17 cellular contexts compared by ENCODE assay signal in the genomic region with DNA sequence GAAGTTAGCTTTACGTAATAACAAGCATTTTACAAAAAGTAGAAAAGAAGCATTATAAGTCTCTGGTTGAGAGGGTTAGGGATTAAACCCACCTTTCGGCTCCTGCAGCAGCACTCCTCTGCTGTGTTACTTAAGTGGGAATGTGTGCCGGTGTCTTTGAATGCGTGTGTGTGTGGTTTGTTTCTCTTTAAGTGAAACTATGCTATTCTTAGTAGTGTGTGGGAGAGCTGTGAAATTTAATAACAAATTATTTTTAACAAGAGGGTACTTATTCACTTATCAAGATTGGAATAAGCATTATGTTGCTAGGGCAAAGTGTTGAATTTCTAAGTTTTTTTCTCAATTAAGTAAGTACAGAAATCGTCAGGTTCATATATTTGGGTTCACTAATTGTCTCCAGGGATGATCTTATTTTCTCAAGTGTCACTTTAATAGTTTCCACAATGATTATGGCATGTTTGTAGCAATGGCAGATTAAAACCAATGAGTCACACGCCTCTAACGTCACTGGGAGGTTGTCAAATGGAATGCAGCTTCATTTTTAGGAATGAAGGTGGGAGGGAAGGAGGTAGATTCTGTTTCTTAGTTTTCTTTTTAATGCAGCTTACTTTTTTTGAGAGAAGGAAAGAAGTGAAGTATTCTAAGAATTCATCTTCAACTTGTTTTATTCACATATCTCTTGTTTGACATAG.
A peak's percentile ranks its signal among the peaks of the same experiment; 100 is the strongest.
DNase-seq lines count a peak whose midpoint lies in the region; ATAC-seq and TF ChIP-seq lines count a peak whose summit lies in the region.
"Had no signal": no experiment of that assay in that cellular context is flagged by ENCODE, and none has a peak within 500 bp of the region (broad histone marks: within the 10 kb centered on the region; RNA-seq: fewer than 3 reads in every experiment).

No MANE protein-coding gene starts in this region.

- DNase-seq in AG08396 (ENCODE audit: low spot score) (peak; percentile 18), LHCN-M2 (ENCODE audit: low read depth) (peak; percentile 69), epithelial cell of esophagus (ENCODE audit: low read depth) (peak; percentile 39), lower lobe of right lung (no peak), NCI-H345 treated with DMSO at 0.1 percent for 48 hours (lab: John Stamatoyannopoulos, UW; ENCODE audit: unreplicated experiment) (no peak), NCI-H2171 treated with DMSO at 0.1 percent for 48 hours (lab: John Stamatoyannopoulos, UW) (no peak)
- DNase-seq: adrenal gland; DMS153; foreskin melanocyte; NCI-H1048; NCI-H2227 treated with DMSO at 0.1 percent for 48 hours; stimulated activated CD4-positive, alpha-beta T cell treated with anti-CD3 and anti-CD28 coated beads, Interleukin-2, amount 100 ng/mL, for 48 hours; T-cell; transverse colon had no signal

- no peaks in the 10 kb centered on the region for H3K9me3 ChIP-seq in lower lobe of right lung
- H3K9me3 ChIP-seq: adrenal gland, transverse colon had no signal

- no peak for TF ChIP-seq CTCF in epithelial cell of esophagus (IDR thresholded peaks at IDR 0.05; ENCODE audit: insufficient read depth, low read depth, low read length, missing control alignments)
- no peak for TF ChIP-seq CTCF in lower lobe of right lung (IDR thresholded peaks at IDR 0.05)

- H3K36me3 ChIP-seq in lower lobe of right lung = no peaks in the 10 kb centered on the region
- H3K36me3 ChIP-seq: adrenal gland, transverse colon had no signal

- ATAC-seq in lower lobe of right lung (peak in 1 of 2 donors; percentile 60), GM18867 (IDR thresholded peaks at IDR 0.05; ENCODE audit: unreplicated experiment) (no peak), HG02759 (IDR thresholded peaks at IDR 0.05; ENCODE audit: unreplicated experiment) (no peak)
- ATAC-seq: activated CD4-positive, CD25-positive, alpha-beta regulatory T cell treated with anti-CD3 and anti-CD28 coated beads, Interleukin-2, amount 50 U/mL, for 24 hours; T-cell had no signal

- peaks cover 48% of the 10 kb centered on the region for H3K4me1 ChIP-seq in lower lobe of right lung

- intact Hi-C loops in lower lobe of right lung (cut with DNase I) = no loop called here

- no peaks in the 10 kb centered on the region for H3K27me3 ChIP-seq in lower lobe of right lung (ENCODE audit: low read depth)
- H3K27me3 ChIP-seq: adrenal gland, transverse colon had no signal

- H3K4me3 ChIP-seq in epithelial cell of esophagus (ENCODE audit: low read length) = no peak overlapping the region
- no peak overlapping the region for H3K4me3 ChIP-seq in lower lobe of right lung
- H3K4me3 ChIP-seq: adrenal gland, transverse colon had no signal

- H3K27ac ChIP-seq in lower lobe of right lung = peak overlapping the region; percentile 37
- H3K27ac ChIP-seq: adrenal gland had no signal

Comparison
In these comparisons a context has a peak if more than half of its experiments do, and no peak if none do; other contexts are left out.
1. DNase-seq: peak in AG08396 (single experiment), LHCN-M2 (single experiment) and epithelial cell of esophagus (single experiment); none in lower lobe of right lung (single experiment), NCI-H345 treated with DMSO at 0.1 percent for 48 hours (single experiment) and NCI-H2171 treated with DMSO at 0.1 percent for 48 hours (single experiment).